Comparison of ENCODE assay signal across 10 cellular contexts in genomic region chrX:9234315-9234714, GRCh38.
"Had no signal": no experiment of that assay in that cellular context is flagged by ENCODE, and none has a peak within 500 bp of the region (broad histone marks: within the 10 kb centered on the region; RNA-seq: fewer than 3 reads in every experiment).

No MANE protein-coding gene starts in this region.

- H3K4me3 Mint-ChIP-seq: HFFc6, IgD-negative memory B cell had no signal

- H3K27ac Mint-ChIP-seq: HFFc6, IgD-negative memory B cell had no signal

- H3K4me1 Mint-ChIP-seq: IgD-negative memory B cell had no signal

- H3K4me1 ChIP-seq: HAP-1 had no signal

- ATAC-seq: HCT116, HepG2 had no signal

- H3K4me3 ChIP-seq: GM23248, HAP-1 had no signal

- H3K9me3 Mint-ChIP-seq: HFFc6 had no signal

- FAIRE-seq: HepG2 had no signal

- DNase-seq: GM23248, GOT3, H7, HFFc6, KBM-7 had no signal

- H3K9me3 ChIP-seq: HAP-1 had no signal

- H3K36me3 Mint-ChIP-seq: IgD-negative memory B cell had no signal

- H3K27ac ChIP-seq: GM23248, HL-60 had no signal

- H3K36me3 ChIP-seq: HAP-1 had no signal
